10 cellular contexts compared by ENCODE assay signal in genomic region chr1:3471356-3472087, GRCh38. TPM values are rescaled to one million over a fixed set of nuclear protein-coding genes. Genes with fewer than 3 reads are reported as not detected.
A peak's percentile ranks its signal among the peaks of the same experiment; 100 is the strongest.
DNase-seq lines count a peak whose midpoint lies in the region; ATAC-seq and TF ChIP-seq lines count a peak whose summit lies in the region.
"Had no signal": no experiment of that assay in that cellular context is flagged by ENCODE, and none has a peak within 500 bp of the region (broad histone marks: within the 10 kb centered on the region; RNA-seq: fewer than 3 reads in every experiment).

No MANE protein-coding gene starts in this region.

- H3K4me3 ChIP-seq in cardiac muscle cell (no peak overlapping the region), psoas muscle (no peak overlapping the region)

- DNase-seq in SW480 (ENCODE audit: low spot score), result peak; percentile 85
- peak; percentile 64 to 74 for DNase-seq in cardiac muscle cell (ENCODE audit: low read depth in 1 of 2, low spot score in 1 of 2)
- DNase-seq in psoas muscle, result peak; percentile 38 to 59
- DNase-seq in activated CD4-positive, alpha-beta T cell treated with anti-CD3 and anti-CD28 coated beads, Interleukin-2, amount 50 U/mL, for 4 hours, result no peak
- DNase-seq: NCI-H1092 treated with DMSO at 0.1 percent for 48 hours had no signal

- H3K9me3 ChIP-seq in ES-I3 (ENCODE audit: control insufficient read depth, insufficient read depth, low read length) (no peaks in the 10 kb centered on the region), cardiac muscle cell (ENCODE audit: low read depth) (no peaks in the 10 kb centered on the region), psoas muscle (no peaks in the 10 kb centered on the region)

- H3K27ac ChIP-seq in cardiac muscle cell (peak overlapping the region; percentile 75), psoas muscle (no peak overlapping the region)
- H3K27ac ChIP-seq: parathyroid adenoma had no signal

- H3K4me1 ChIP-seq in ES-I3 (ENCODE audit: insufficient read depth, low read length) (peaks cover 16% of the 10 kb centered on the region; the same call in 1 of the 2 replicates), cardiac muscle cell (ENCODE audit: low read depth) (peaks cover 7% of the 10 kb centered on the region), psoas muscle (peaks cover 10% of the 10 kb centered on the region)
- H3K4me1 ChIP-seq: parathyroid adenoma had no signal

- no peaks in the 10 kb centered on the region for H3K36me3 Mint-ChIP-seq in activated T-helper 17 cell treated with anti-CD3 and anti-CD28 coated beads, Interleukin-2, amount 50 U/mL, for 72 hours (ENCODE audit: low read depth)

- peak overlapping the region; percentile 31; the same call in 1 of the 2 replicates for H3K9ac ChIP-seq in ES-I3 (ENCODE audit: low read depth, low read length)
- H3K9ac ChIP-seq: parathyroid adenoma had no signal

- peaks cover 4% of the 10 kb centered on the region for H3K4me1 Mint-ChIP-seq in activated T-helper 17 cell treated with anti-CD3 and anti-CD28 coated beads, Interleukin-2, amount 50 U/mL, for 72 hours

- intact Hi-C loops in psoas muscle (cut with DNase I), result no loop called here

- peak; percentile 79 to 92 (median 85) for ATAC-seq in psoas muscle
- no peak for ATAC-seq in HG03457 (IDR thresholded peaks at IDR 0.05; ENCODE audit: unreplicated experiment)
- no peak for ATAC-seq in GM18858 (IDR thresholded peaks at IDR 0.05; ENCODE audit: unreplicated experiment)
- ATAC-seq in activated T-helper 17 cell treated with anti-CD3 and anti-CD28 coated beads, Interleukin-2, amount 50 U/mL, for 72 hours (replicated peaks), result no peak

- H3K36me3 ChIP-seq in ES-I3 (ENCODE audit: insufficient read depth, low read length) (peaks cover 3% of the 10 kb centered on the region), cardiac muscle cell (no peaks in the 10 kb centered on the region), psoas muscle (ENCODE audit: insufficient read depth in 1 of 2, low read depth in 1 of 2) (no peaks in the 10 kb centered on the region)

- no peaks in the 10 kb centered on the region for H3K27me3 Mint-ChIP-seq in activated T-helper 17 cell treated with anti-CD3 and anti-CD28 coated beads, Interleukin-2, amount 50 U/mL, for 72 hours

- no peak overlapping the region for H3K4me3 Mint-ChIP-seq in activated T-helper 17 cell treated with anti-CD3 and anti-CD28 coated beads, Interleukin-2, amount 50 U/mL, for 72 hours

- no peaks in the 10 kb centered on the region for H3K9me3 Mint-ChIP-seq in activated T-helper 17 cell treated with anti-CD3 and anti-CD28 coated beads, Interleukin-2, amount 50 U/mL, for 72 hours

- H3K27me3 ChIP-seq in cardiac muscle cell, result no peaks in the 10 kb centered on the region
- no peaks in the 10 kb centered on the region for H3K27me3 ChIP-seq in psoas muscle (ENCODE audit: insufficient read depth in 3 of 3, low read length in 2 of 3)

- WGBS in psoas muscle, 3 donors, result 20 to 27% (median 24%) methylated on average over 23 to 25 of the region's 25 CpGs

- TF ChIP-seq CTCF in cardiac muscle cell (IDR thresholded peaks at IDR 0.05; ENCODE audit: low read depth, low read length), result peak; percentile 47
- TF ChIP-seq CTCF in psoas muscle (IDR thresholded peaks at IDR 0.05), result peak; percentile 57

- no peak overlapping the region for H3K27ac Mint-ChIP-seq in activated T-helper 17 cell treated with anti-CD3 and anti-CD28 coated beads, Interleukin-2, amount 50 U/mL, for 72 hours

RNA-seq across cellular contexts. Expression of gene ARHGEF16, which starts 17.1 kb away (rescaled TPM):
- total RNA-seq in cardiac muscle cell (7.2 and 11.8 TPM in 2 replicates), psoas muscle (under 1 TPM; 0.29 to 0.56 (median 0.49) TPM)
- polyA plus RNA-seq in cardiac muscle cell (5.8 and 6.0 TPM in 2 replicates), psoas muscle (under 1 TPM; 0.29 to 0.55 (median 0.52) TPM)
- total RNA-seq in activated T-helper 17 cell treated with anti-CD3 and anti-CD28 coated beads, Interleukin-2, amount 50 U/mL, for 72 hours, result under 1 TPM in 1 of 2 donors, not detected in 1; 0.16 TPM

Comparison
In these comparisons a context has a peak if more than half of its experiments do, and no peak if none do; other contexts are left out.
1. DNase-seq: peak in SW480 (single experiment), cardiac muscle cell (2 of 2) and psoas muscle (2 of 2); none in activated CD4-positive, alpha-beta T cell treated with anti-CD3 and anti-CD28 coated beads, Interleukin-2, amount 50 U/mL, for 4 hours (0 of 2).
2. ATAC-seq: peak in psoas muscle (4 of 4); none in HG03457 (single experiment), GM18858 (single experiment) and activated T-helper 17 cell treated with anti-CD3 and anti-CD28 coated beads, Interleukin-2, amount 50 U/mL, for 72 hours (single experiment).